In genomic region chr10:97072851-97073665, GRCh38 we compare ENCODE assay signal across 9 cellular contexts.
DNase-seq lines count a peak whose midpoint lies in the region; ATAC-seq and TF ChIP-seq lines count a peak whose summit lies in the region.
"Had no signal": no experiment of that assay in that cellular context is flagged by ENCODE, and none has a peak within 500 bp of the region (broad histone marks: within the 10 kb centered on the region; RNA-seq: fewer than 3 reads in every experiment).

No MANE protein-coding gene starts in this region.

- no peak overlapping the region for H3K4me3 Mint-ChIP-seq in endodermal cell
- H3K4me3 Mint-ChIP-seq: T-helper 1 cell treated with Interleukin-12 subunit alpha and Interleukin-12 subunit beta and Interleukin-4 antibody, amounts not matched to agents 30 μg/mL and 1 μg/mL, for 36 hours had no signal

- no peak overlapping the region for H3K4me3 ChIP-seq in endodermal cell (ENCODE audit: low read length)

- DNase-seq in CMK (ENCODE audit: low read depth) (peak; percentile 70), NCI-H82 treated with DMSO at 0.1 percent for 48 hours (lab: John Stamatoyannopoulos, UW; ENCODE audit: unreplicated experiment) (peak; percentile 31), endodermal cell (peak; percentile 97), midbrain (lab: John Stamatoyannopoulos, UW) (peak; percentile 78)
- DNase-seq in activated CD8-positive, alpha-beta memory T cell treated with anti-CD3 and anti-CD28 coated beads for 24 hours = peak; percentile 96
- DNase-seq in stimulated activated CD8-positive, alpha-beta memory T cell treated with anti-CD3 and anti-CD28 coated beads, Interleukin-4, amount 100 ng/mL, for 1 hour (ENCODE audit: low read depth in 2 of 2, low spot score in 1 of 2) = peak; percentile 65 to 67

- no peak overlapping the region for H3K27ac Mint-ChIP-seq in endodermal cell
- H3K27ac Mint-ChIP-seq: T-helper 1 cell treated with Interleukin-12 subunit alpha and Interleukin-12 subunit beta and Interleukin-4 antibody, amounts not matched to agents 30 μg/mL and 1 μg/mL, for 36 hours had no signal

- peaks cover 3% of the 10 kb centered on the region for H3K9me3 Mint-ChIP-seq in endodermal cell

- peak; percentile 96 for TF ChIP-seq CTCF in endodermal cell (conservative IDR thresholded peaks at IDR 0.05)

- no peaks in the 10 kb centered on the region for H3K36me3 ChIP-seq in endodermal cell (ENCODE audit: control insufficient read depth, insufficient read depth, low read length)

- no peak overlapping the region for H3K27ac ChIP-seq in endodermal cell (ENCODE audit: low read depth, low read length)

- no peaks in the 10 kb centered on the region for H3K9me3 ChIP-seq in endodermal cell (ENCODE audit: control insufficient read depth, low read length)

- ATAC-seq in HG02798 (IDR thresholded peaks at IDR 0.05; ENCODE audit: poor library complexity, unreplicated experiment) (peak; percentile 60), HG03432 (IDR thresholded peaks at IDR 0.05; ENCODE audit: unreplicated experiment) (no peak)

- H3K9ac ChIP-seq in endodermal cell (ENCODE audit: extremely low read depth, low read length, poor library complexity, severe bottlenecking) = no peak overlapping the region

- peaks cover 21% of the 10 kb centered on the region for H3K4me1 Mint-ChIP-seq in endodermal cell

- H3K36me3 Mint-ChIP-seq in endodermal cell (ENCODE audit: low read depth) = no peaks in the 10 kb centered on the region

- H3K4me1 ChIP-seq in endodermal cell (ENCODE audit: control insufficient read depth, insufficient read depth, low read length) = no peaks in the 10 kb centered on the region

- peaks cover 10% of the 10 kb centered on the region for H3K27me3 Mint-ChIP-seq in endodermal cell (ENCODE audit: insufficient read depth)

- peaks cover 12% of the 10 kb centered on the region for H3K27me3 ChIP-seq in endodermal cell (ENCODE audit: control insufficient read depth, insufficient read depth, low read length, poor library complexity, severe bottlenecking)

- 61 to 62% methylated on average over 11 to 21 of the region's 21 CpGs for WGBS in endodermal cell (ENCODE audit: insufficient coverage in 1 of 2, insufficient read length in 1 of 2), 2 experiments

Comparison
In these comparisons a context has a peak if more than half of its experiments do, and no peak if none do; other contexts are left out.
1. DNase-seq: peak in every context shown above with its lines; median percentile 97 in endodermal cell; 96 in activated CD8-positive, alpha-beta memory T cell treated with anti-CD3 and anti-CD28 coated beads for 24 hours; 78 in midbrain; 70 in CMK; 66 in stimulated activated CD8-positive, alpha-beta memory T cell treated with anti-CD3 and anti-CD28 coated beads, Interleukin-4, amount 100 ng/mL, for 1 hour; 31 in NCI-H82 treated with DMSO at 0.1 percent for 48 hours.